8 cellular contexts compared by ENCODE assay signal in genomic region chr1:236685917-236686814, GRCh38. TPM values are rescaled to one million over a fixed set of nuclear protein-coding genes. Genes with fewer than 3 reads are reported as not detected.
A peak's percentile ranks its signal among the peaks of the same experiment; 100 is the strongest.
DNase-seq lines count a peak whose midpoint lies in the region; ATAC-seq, FAIRE-seq and TF ChIP-seq lines count a peak whose summit lies in the region.

Gene ACTN2 (plus strand): TSS chr1:236686499. CDS start chr1:236686674, 175 bp downstream.

- no peak within 1 kb of the TSS for H3K23ac ChIP-seq in H1 (ENCODE audit: insufficient read length)

- H3K27ac ChIP-seq in H1 (ENCODE audit: low read depth, low read length), result no peak within 1 kb of the TSS

- peak within 1 kb of the TSS; percentile 69 for H4K8ac ChIP-seq in H1 (ENCODE audit: extremely low read depth, insufficient read depth, low read length)

- H3K18ac ChIP-seq in H1 (ENCODE audit: extremely low read depth, low read length), result no peak within 1 kb of the TSS; the same call in none of the 2 replicates

- no peak for TF ChIP-seq EP300 in H1 (IDR thresholded peaks at IDR 0.05; ENCODE audit: borderline replicate concordance in 1 of 2, low read depth in 2 of 2, low read length in 2 of 2)

- peak within 1 kb of the TSS in 3 of 4 experiments; percentile 8 to 73 (median 65); a peak in 4 of 7 replicates for H3K9ac ChIP-seq in H1 (replicated peaks in 1 of 4; ENCODE audit: extremely low read depth in 1 of 4, low read depth in 3 of 4, low read length in 3 of 4)

- H2BK5ac ChIP-seq in H1 (ENCODE audit: low read depth, low read length), result no peak within 1 kb of the TSS; the same call in 1 of the 2 replicates

- POLR2A ChIA-PET in activated CD8-positive, alpha-beta T cell treated with anti-CD3 and anti-CD28 coated beads, Interleukin-2, amount 10 ng/mL, durations not matched to agents 7 days and 5 days (lab: Charles Lee), result no interaction called here
- POLR2A ChIA-PET in H1 (lab: Charles Lee; ENCODE audit: partially characterized antibody), result interaction anchor here (1.1 to 1.6 kb wide), 2 partner anchors 8 to 33 kb away, joined by 3 read pairs; no protein-coding TSS in a partner anchor

- TF ChIP-seq POLR2A in NB4 (IDR thresholded peaks at IDR 0.05; ENCODE audit: extremely low read depth, insufficient read length) (no peak), H1 (IDR thresholded peaks at IDR 0.05; ENCODE audit: control extremely low read depth in 1 of 2, low read depth in 2 of 2, low read length in 2 of 2) (peak; percentile 42 to 57)

- no peak within 1 kb of the TSS for H3K4ac ChIP-seq in H1 (replicated peaks; ENCODE audit: insufficient read length, low read depth, low read length)

- H2BK20ac ChIP-seq in H1 (ENCODE audit: low read length), result 0 out of 2 replicates have a peak within 1 kb of the TSS, but pooled peaks have one; percentile 48

- no peak within 1 kb of the TSS for H3K27ac Mint-ChIP-seq in activated CD8-positive, alpha-beta T cell treated with anti-CD3 and anti-CD28 coated beads, Interleukin-2, amount 10 ng/mL, durations not matched to agents 7 days and 5 days

- TF ChIP-seq CTCF in NB4 (IDR thresholded peaks at IDR 0.05; ENCODE audit: low read depth, low read length) (no peak), H1 (IDR thresholded peaks at IDR 0.05; ENCODE audit: control extremely low read depth in 1 of 3, insufficient read depth in 1 of 3, low read depth in 1 of 3, low read length in 3 of 3) (no peak), mucosa of descending colon (IDR thresholded peaks at IDR 0.05) (no peak)

- in situ Hi-C loops in Caki2 (cut with HindIII; ENCODE audit: low pct_unique_long_range_greater_than_20kb, low sequenced_read_pairs), result no loop called here

- DNase-seq in Caki2 (ENCODE audit: low read depth) (peak; percentile 43), NB4 (ENCODE audit: low read depth) (peak; percentile 42), H1 (ENCODE audit: low read depth in 1 of 2, low spot score in 2 of 2) (peak in 1 of 2 experiments; percentile 76), mucosa of descending colon (peak; percentile 51 to 71 (median 57)), SW 1271 (lab: John Stamatoyannopoulos, UW) (no peak)
- DNase-seq in activated CD8-positive, alpha-beta T cell treated with anti-CD3 and anti-CD28 coated beads, Interleukin-2, amount 10 ng/mL, durations not matched to agents 7 days and 5 days, result peak; percentile 45
- peak; percentile 10 to 15 for DNase-seq in stimulated activated CD8-positive, alpha-beta memory T cell treated with anti-CD3 and anti-CD28 coated beads, Interleukin-7, amount 100 ng/mL, for 1 hour (ENCODE audit: low read depth in 2 of 2)

- peak; percentile 77 for ATAC-seq in GM21737 (IDR thresholded peaks at IDR 0.05; ENCODE audit: unreplicated experiment)
- peak; percentile 89 for ATAC-seq in activated CD8-positive, alpha-beta T cell treated with anti-CD3 and anti-CD28 coated beads, Interleukin-2, amount 10 ng/mL, durations not matched to agents 7 days and 5 days
- peak; percentile 90 for ATAC-seq in mucosa of descending colon

- intact Hi-C loops in mucosa of descending colon (cut with DNase I, micrococcal nuclease), result no loop called here

- no peak within 1 kb of the TSS for H4K91ac ChIP-seq in H1 (replicated peaks; ENCODE audit: insufficient read length, low read length)

- no peaks in the 10 kb centered on the region for H3K79me2 ChIP-seq in H1 (ENCODE audit: control insufficient read depth in 1 of 2, insufficient read depth in 2 of 2, low read length in 2 of 2)

- peak within 1 kb of the TSS; percentile 79 to 86 for H3K4me2 ChIP-seq in H1 (ENCODE audit: insufficient read depth in 1 of 2, low read depth in 2 of 2, low read length in 2 of 2)

- CTCF ChIA-PET in activated CD8-positive, alpha-beta T cell treated with anti-CD3 and anti-CD28 coated beads, Interleukin-2, amount 10 ng/mL, durations not matched to agents 7 days and 5 days (lab: Charles Lee), result no interaction called here
- CTCF ChIA-PET in H1 (lab: Charles Lee; ENCODE audit: partially characterized antibody), result interaction anchor here (1.0 kb wide), 1 partner anchor 48 kb away, joined by 3 read pairs; no protein-coding TSS in a partner anchor

- no peaks in the 10 kb centered on the region for H3K79me1 ChIP-seq in H1 (ENCODE audit: low read depth, low read length)

- no peak within 1 kb of the TSS for H4K5ac ChIP-seq in H1 (ENCODE audit: insufficient read length, low read depth, low read length)

- H3K9me3 ChIP-seq in H1 (ENCODE audit: insufficient read depth in 2 of 2, low read depth in 1 of 2, low read length in 1 of 2) (no peaks in the 10 kb centered on the region), mucosa of descending colon (no peaks in the 10 kb centered on the region)

- H3K36me3 ChIP-seq in H1 (ENCODE audit: control insufficient read depth in 2 of 4, insufficient read depth in 4 of 4, low read length in 3 of 4) (no peaks in the 10 kb centered on the region), mucosa of descending colon (ENCODE audit: low read depth) (no peaks in the 10 kb centered on the region)

- H3K4me3 Mint-ChIP-seq in activated CD8-positive, alpha-beta T cell treated with anti-CD3 and anti-CD28 coated beads, Interleukin-2, amount 10 ng/mL, durations not matched to agents 7 days and 5 days, result peak within 1 kb of the TSS; percentile 30

- no peaks in the 10 kb centered on the region for H3K9me3 Mint-ChIP-seq in activated CD8-positive, alpha-beta T cell treated with anti-CD3 and anti-CD28 coated beads, Interleukin-2, amount 10 ng/mL, durations not matched to agents 7 days and 5 days (ENCODE audit: insufficient read depth)

- H2BK15ac ChIP-seq in H1 (ENCODE audit: low read length), result peak within 1 kb of the TSS; percentile 72; the same call in 1 of the 2 replicates

- WGBS in H1 (ENCODE audit: extremely low coverage in 1 of 2, insufficient coverage in 1 of 2, insufficient read length in 1 of 2, insufficient replicate concordance in 2 of 2, low coverage in 1 of 2, low lambda C conversion rate in 2 of 2, missing lambda C conversion rate in 1 of 2), 2 experiments, result 17% methylated on average over 36 of the region's 93 CpGs; no CpG with 5 or more reads in 1 of the 2 experiments

- H4K20me1 ChIP-seq in H1 (replicated peaks in 1 of 2; ENCODE audit: control insufficient read depth in 1 of 2, insufficient read depth in 2 of 2, low read length in 2 of 2), result peaks cover 0 to 1% of the 10 kb centered on the region in 2 experiments

- H3K27me3 Mint-ChIP-seq in activated CD8-positive, alpha-beta T cell treated with anti-CD3 and anti-CD28 coated beads, Interleukin-2, amount 10 ng/mL, durations not matched to agents 7 days and 5 days (ENCODE audit: low read depth), result peaks cover 48% of the 10 kb centered on the region

- H2AK5ac ChIP-seq in H1 (ENCODE audit: low read depth, low read length), result no peak within 1 kb of the TSS

- FAIRE-seq in H1 (lab: Jason Lieb, UNC), result no peak

- TF ChIP-seq RAD21 in H1 (IDR thresholded peaks at IDR 0.05 in 1 of 2, conservative IDR thresholded peaks at IDR 0.05 in 1 of 2; ENCODE audit: low read depth in 2 of 2, low read length in 2 of 2), result no peak

- no peaks in the 10 kb centered on the region for H3K36me3 Mint-ChIP-seq in activated CD8-positive, alpha-beta T cell treated with anti-CD3 and anti-CD28 coated beads, Interleukin-2, amount 10 ng/mL, durations not matched to agents 7 days and 5 days (ENCODE audit: low read depth)

- H3K23me2 ChIP-seq in H1 (ENCODE audit: low read depth, low read length), result peaks cover 8% of the 10 kb centered on the region; the same call in 1 of the 2 replicates

- no peak within 1 kb of the TSS for H2BK120ac ChIP-seq in H1 (replicated peaks; ENCODE audit: low read depth, low read length)

- peak within 1 kb of the TSS; percentile 93; the same call in 1 of the 2 replicates for H2AFZ ChIP-seq in H1 (ENCODE audit: low read length)

- H3K4me3 ChIP-seq in NB4 (ENCODE audit: low read depth, low read length) (no peak within 1 kb of the TSS), H1 (ENCODE audit: extremely low read depth in 1 of 4, insufficient read depth in 2 of 4, low read depth in 3 of 4, low read length in 4 of 4) (peak within 1 kb of the TSS; percentile 39 to 72 (median 52)), mucosa of descending colon (no peak within 1 kb of the TSS)

- no peak within 1 kb of the TSS for H3K56ac ChIP-seq in H1 (replicated peaks; ENCODE audit: insufficient read length, low read depth, low read length)

- H2BK12ac ChIP-seq in H1 (ENCODE audit: low read depth, low read length), result peak within 1 kb of the TSS; percentile 60; the same call in 1 of the 2 replicates

- H3K27me3 ChIP-seq in H1 (replicated peaks in 1 of 4; ENCODE audit: control insufficient read depth in 3 of 4, extremely low read depth in 1 of 4, insufficient read depth in 3 of 4, low read length in 3 of 4), result peaks cover 4 to 26% (median 23%) of the 10 kb centered on the region in 4 experiments

- H3K14ac ChIP-seq in H1 (ENCODE audit: insufficient read length), result no peak within 1 kb of the TSS

- H3K4me1 Mint-ChIP-seq in activated CD8-positive, alpha-beta T cell treated with anti-CD3 and anti-CD28 coated beads, Interleukin-2, amount 10 ng/mL, durations not matched to agents 7 days and 5 days (ENCODE audit: low read depth), result peaks cover 12% of the 10 kb centered on the region

- H3K4me1 ChIP-seq in H1 (replicated peaks in 1 of 4; ENCODE audit: control insufficient read depth in 3 of 4, insufficient read depth in 4 of 4, low read length in 3 of 4), result peaks cover 0 to 11% (median 3%) of the 10 kb centered on the region in 4 experiments; a peak in 5 of 7 replicates
- peaks cover 7% of the 10 kb centered on the region for H3K4me1 ChIP-seq in mucosa of descending colon (ENCODE audit: low read depth)

RNA-seq across cellular contexts. Expression of gene ACTN2, which starts in this region (rescaled TPM):
- 0.71 and 4.8 TPM in 2 replicates for total RNA-seq in Caki2 (2014; rRNA removed; shearing (Covaris generic); ENCODE audit: low replicate concordance)
- not detected for total RNA-seq in activated CD8-positive, alpha-beta T cell treated with anti-CD3 and anti-CD28 coated beads, Interleukin-2, amount 10 ng/mL, durations not matched to agents 7 days and 5 days
- total RNA-seq in H1 (2021; fragmentation: NEBNext Ultra II Directional; extraction: Animal tissue kit (Norgen Biotek cat#: 25700)), result 3.4 and 4.1 TPM in 2 replicates
- polyA plus RNA-seq in H1 (2011; rRNA removed), result 1.9 and 2.4 TPM in 2 replicates
- polyA plus RNA-seq in H1 (2011; cell fraction: cytosol; rRNA removed), result 2.3 TPM
- polyA plus RNA-seq in H1 (2011; cell fraction: nucleus; rRNA removed), result 8.6 TPM
- polyA plus RNA-seq in H1 (2012, experiment 1 of 2), result 1.8 to 3.7 TPM (median 2.8 TPM) in 4 replicates
- 0.26 TPM for polyA plus RNA-seq in H1 (2012, experiment 2 of 2)
- polyA plus RNA-seq in H1 (2013, experiment 1 of 2), result 1.6 TPM
- 1.6 TPM for polyA plus RNA-seq in H1 (2013, experiment 2 of 2)
- polyA minus RNA-seq in H1 (2011; rRNA and poly(A)+ RNA removed), result 1.1 and 2.8 TPM in 2 replicates
- 1.2 TPM for polyA minus RNA-seq in H1 (2011; cell fraction: cytosol; rRNA and poly(A)+ RNA removed)
- polyA minus RNA-seq in H1 (2011; cell fraction: nucleus; rRNA and poly(A)+ RNA removed), result 2.9 TPM
- total RNA-seq in mucosa of descending colon, result 1 to 10 TPM in 1 of 3 donors, under 1 TPM in 2; 0.35 to 1.3 (median 0.60) TPM

Comparison
In these comparisons a context has a peak if more than half of its experiments do, and no peak if none do; other contexts are left out.
1. Peak in DNase-seq and ATAC-seq in activated CD8-positive, alpha-beta T cell treated with anti-CD3 and anti-CD28 coated beads, Interleukin-2, amount 10 ng/mL, durations not matched to agents 7 days and 5 days; RNA of the gene not detected or under 1 TPM.
2. DNase-seq: peak in Caki2 (single experiment), NB4 (single experiment), mucosa of descending colon (3 of 3) and stimulated activated CD8-positive, alpha-beta memory T cell treated with anti-CD3 and anti-CD28 coated beads, Interleukin-7, amount 100 ng/mL, for 1 hour (2 of 2); none in SW 1271 (0 of 2).
3. H3K4me3 ChIP-seq: peak in H1 (4 of 4); none in NB4 (single experiment) and mucosa of descending colon (single experiment).
4. Peak in every context shown above with its lines, with median percentiles within 50 percentile points of each other: ATAC-seq.